8 cellular contexts compared by ENCODE assay signal in genomic region chr19:9309139-9309973, GRCh38. TPM values are rescaled to one million over a fixed set of nuclear protein-coding genes. Genes with fewer than 3 reads are reported as not detected.
DNase-seq lines count a peak whose midpoint lies in the region; ATAC-seq and TF ChIP-seq lines count a peak whose summit lies in the region.

Gene ZNF699, minus strand, starts transcription at chr19:9309838. Its CDS starts 4,719 bp downstream, at chr19:9305119.

- H3K9me3 Mint-ChIP-seq in neural progenitor cell, result peaks cover 56% of the 10 kb centered on the region

- H3K4me2 ChIP-seq in Loucy (ENCODE audit: low read depth, low read length, poor library complexity, severe bottlenecking), result peak within 1 kb of the TSS; percentile 76
- H3K4me2 ChIP-seq in neural progenitor cell, result peak within 1 kb of the TSS; percentile 77

- H3K9ac ChIP-seq in Loucy (ENCODE audit: low read depth, low read length, poor library complexity, severe bottlenecking) (peak within 1 kb of the TSS; percentile 85), neural progenitor cell (peak within 1 kb of the TSS; percentile 62), stomach smooth muscle (ENCODE audit: low read length in 2 of 2) (peak within 1 kb of the TSS; percentile 54 to 95)

- H3K27ac ChIP-seq in foreskin keratinocyte (peak within 1 kb of the TSS; percentile 78), neural progenitor cell (peak within 1 kb of the TSS; percentile 61), stomach smooth muscle (ENCODE audit: low read length) (peak within 1 kb of the TSS; percentile 88)

- TF ChIP-seq CTCF in Loucy (conservative IDR thresholded peaks at IDR 0.05; ENCODE audit: low read length) (no peak), foreskin keratinocyte (conservative IDR thresholded peaks at IDR 0.05) (no peak), neural progenitor cell (IDR thresholded peaks at IDR 0.05) (no peak)

- DNase-seq in ELF-1 (ENCODE audit: low read depth, low spot score), result peak; percentile 98
- DNase-seq in H7, result peak; percentile 95
- DNase-seq in SHP77 (lab: John Stamatoyannopoulos, UW), result peak; percentile 97 to 98
- peak; percentile 99 for DNase-seq in activated gamma-delta T cell treated with Interleukin-2 at 50 U/mL for 16 hours
- DNase-seq in foreskin keratinocyte, result peak; percentile 90 to 95
- DNase-seq in neural progenitor cell (ENCODE audit: low spot score), result peak; percentile 100

- peaks cover 6% of the 10 kb centered on the region for H3K4me1 Mint-ChIP-seq in neural progenitor cell

- H4K20me1 ChIP-seq in Loucy (ENCODE audit: insufficient read depth, low read length, poor library complexity, severe bottlenecking) (no peaks in the 10 kb centered on the region), neural progenitor cell (ENCODE audit: low read depth) (no peaks in the 10 kb centered on the region)

- H3K36me3 Mint-ChIP-seq in neural progenitor cell, result peaks cover 15% of the 10 kb centered on the region

- H3K4me3 Mint-ChIP-seq in neural progenitor cell, result peak within 1 kb of the TSS; percentile 94

- peak; percentile 89 for ATAC-seq in foreskin keratinocyte

- peak within 1 kb of the TSS; percentile 96 for H3K27ac Mint-ChIP-seq in neural progenitor cell

- peaks cover 13% of the 10 kb centered on the region for H3K79me2 ChIP-seq in Loucy (ENCODE audit: insufficient read depth, low read length)
- peaks cover 16% of the 10 kb centered on the region for H3K79me2 ChIP-seq in neural progenitor cell (ENCODE audit: low read depth)

- H3K9me2 ChIP-seq in Loucy (replicated peaks; ENCODE audit: low read depth, low read length), result no peaks in the 10 kb centered on the region

- H3K36me3 ChIP-seq in H7 (replicated peaks; ENCODE audit: control insufficient read depth, insufficient read depth, low read length) (no peaks in the 10 kb centered on the region), Loucy (ENCODE audit: insufficient read depth, low read length) (no peaks in the 10 kb centered on the region), neural progenitor cell (no peaks in the 10 kb centered on the region), stomach smooth muscle (ENCODE audit: control insufficient read depth in 2 of 2, insufficient read depth in 2 of 2, low read length in 2 of 2) (peaks cover 1 to 5% of the 10 kb centered on the region in 2 donors)

- H3K9me3 ChIP-seq in Loucy (ENCODE audit: insufficient read depth, low read depth, low read length), result no peaks in the 10 kb centered on the region
- no peaks in the 10 kb centered on the region for H3K9me3 ChIP-seq in neural progenitor cell (ENCODE audit: low read depth)
- H3K9me3 ChIP-seq in stomach smooth muscle (ENCODE audit: control insufficient read depth in 2 of 2, low read length in 2 of 2), result peaks cover 0 to 2% of the 10 kb centered on the region in 2 donors

- H3K4me3 ChIP-seq in H7 (ENCODE audit: insufficient read depth, low read depth, low read length), result peak within 1 kb of the TSS; percentile 53
- peak within 1 kb of the TSS; percentile 95 for H3K4me3 ChIP-seq in Loucy (ENCODE audit: low read length, poor library complexity, severe bottlenecking)
- peak within 1 kb of the TSS; percentile 63 for H3K4me3 ChIP-seq in neural progenitor cell
- peak within 1 kb of the TSS; percentile 65 to 97 for H3K4me3 ChIP-seq in stomach smooth muscle (ENCODE audit: low read length in 2 of 2)

- H3K27me3 ChIP-seq in H7 (ENCODE audit: control insufficient read depth, insufficient read depth, low read length) (no peaks in the 10 kb centered on the region; the same call in 1 of the 2 replicates), Loucy (ENCODE audit: insufficient read depth, low read length, poor library complexity, severe bottlenecking) (no peaks in the 10 kb centered on the region), foreskin keratinocyte (no peaks in the 10 kb centered on the region), neural progenitor cell (no peaks in the 10 kb centered on the region), stomach smooth muscle (ENCODE audit: control insufficient read depth in 1 of 2, insufficient read depth in 2 of 2, low read length in 2 of 2) (no peaks in the 10 kb centered on the region)

- peaks cover 9% of the 10 kb centered on the region for H3K4me1 ChIP-seq in Loucy (ENCODE audit: insufficient read depth, low read length, poor library complexity, severe bottlenecking)
- H3K4me1 ChIP-seq in foreskin keratinocyte, result peaks cover 14% of the 10 kb centered on the region
- peaks cover 5% of the 10 kb centered on the region for H3K4me1 ChIP-seq in neural progenitor cell
- peaks cover 2% of the 10 kb centered on the region for H3K4me1 ChIP-seq in stomach smooth muscle (ENCODE audit: control insufficient read depth, insufficient read depth, low read length)

- peaks cover 9% of the 10 kb centered on the region for H3K27me3 Mint-ChIP-seq in neural progenitor cell (ENCODE audit: insufficient read depth, low read depth)

- H2AFZ ChIP-seq in Loucy (ENCODE audit: low read length) (peak within 1 kb of the TSS; percentile 97), neural progenitor cell (replicated peaks) (peak within 1 kb of the TSS; percentile 95)

- H3F3A ChIP-seq in Loucy (ENCODE audit: low read depth) (no peaks in the 10 kb centered on the region), neural progenitor cell (ENCODE audit: low read depth) (peaks cover 20% of the 10 kb centered on the region)

RNA-seq across cellular contexts. Expression of gene ZNF699, which starts in this region (rescaled TPM):
- 3.6 and 4.7 TPM in 2 replicates for total RNA-seq in H7 (2014; rRNA removed; shearing (Covaris generic))
- 6.9 and 7.3 TPM in 2 replicates for total RNA-seq in foreskin keratinocyte
- 0.18 and 0.36 TPM in 2 replicates for polyA plus RNA-seq in foreskin keratinocyte
- 12.9 and 21.6 TPM in 2 replicates for total RNA-seq in neural progenitor cell (ENCODE audit: low replicate concordance)

Comparison
In these comparisons a context has a peak if more than half of its experiments do, and no peak if none do; other contexts are left out.
1. Peak in every context shown above with its lines: DNase-seq, ATAC-seq, H3K4me3 ChIP-seq and H3K27ac ChIP-seq.